ENCODE assay signal across 8 cellular contexts in the genomic region with DNA sequence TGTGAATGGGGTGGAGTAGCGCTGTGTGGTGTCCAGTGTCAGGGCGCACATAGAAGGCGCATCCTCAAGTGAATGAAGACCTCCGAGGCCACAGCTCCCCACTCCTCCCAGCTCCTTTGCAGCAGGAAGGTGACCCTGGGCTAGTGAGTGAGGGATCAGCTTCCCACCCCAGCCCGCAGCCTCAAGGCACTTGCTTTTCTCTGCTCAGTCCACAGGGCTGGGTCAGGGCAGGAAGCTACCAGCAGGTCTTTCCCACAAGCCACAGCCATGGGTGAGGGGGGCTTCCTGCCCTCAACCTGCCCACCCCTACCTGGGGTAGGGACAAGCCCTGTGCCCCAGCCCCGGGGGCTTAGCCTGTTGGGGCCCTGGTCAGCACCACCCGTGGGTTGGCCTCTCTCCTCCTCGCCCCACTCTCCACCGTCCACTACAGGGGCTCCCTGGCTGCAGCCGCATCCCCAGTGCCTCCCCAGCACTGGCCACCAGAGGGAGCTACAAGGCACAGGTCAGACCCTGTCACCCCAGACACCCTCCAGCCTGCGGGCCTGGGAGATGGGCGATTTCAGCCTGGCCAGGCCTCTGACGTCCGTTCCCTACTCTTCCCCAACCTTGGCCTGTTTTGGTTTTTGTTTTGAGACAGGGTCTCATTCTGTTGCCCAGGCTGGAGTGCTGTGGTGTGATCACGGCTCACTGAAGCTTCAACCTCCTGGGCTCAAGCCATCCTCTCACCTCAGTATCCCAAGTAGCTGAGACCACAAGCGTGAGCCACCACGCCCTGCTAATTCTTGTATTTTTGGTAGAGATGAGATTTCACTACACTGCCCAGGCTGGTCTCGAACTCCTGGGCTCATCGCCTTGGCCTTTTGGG. TPM values are rescaled to one million over a fixed set of nuclear protein-coding genes. Genes with fewer than 3 reads are reported as not detected.
DNase-seq lines count a peak whose midpoint lies in the region; TF ChIP-seq lines count a peak whose summit lies in the region.

No MANE protein-coding gene starts in this region.

- peak overlapping the region; percentile 56 for H3K4me3 ChIP-seq in LNCaP clone FGC (ENCODE audit: low read depth, low read length)
- H3K4me3 ChIP-seq in spleen: peak overlapping the region; percentile 55 to 86 (median 65)

- no peaks in the 10 kb centered on the region for H3K36me3 ChIP-seq in spleen

- no peaks in the 10 kb centered on the region for H3K9me3 ChIP-seq in spleen

- intact Hi-C loops in spleen (cut with DNase I; ENCODE audit: low total_unique reads): no loop called here

- no peaks in the 10 kb centered on the region for H3K27me3 ChIP-seq in spleen (replicated peaks in 1 of 7)

- TF ChIP-seq CTCF in LNCaP clone FGC (IDR thresholded peaks at IDR 0.05; ENCODE audit: control insufficient read depth, extremely low read depth, insufficient read depth) (peak; percentile 97), spleen (IDR thresholded peaks at IDR 0.05 in 8 of 11, conservative IDR thresholded peaks at IDR 0.05 in 3 of 11) (peak; percentile 78 to 96 (median 92))

- H3K4me1 ChIP-seq in spleen: peaks cover 48 to 93% (median 87%) of the 10 kb centered on the region in 6 donors

- TF ChIP-seq POLR2A in spleen (IDR thresholded peaks at IDR 0.05): no peak

- in situ Hi-C loops in T47D (cut with HindIII; ENCODE audit: low pct_unique_long_range_greater_than_20kb, low sequenced_read_pairs): no loop called here

- peak overlapping the region; percentile 15 to 94 (median 84) for H3K27ac ChIP-seq in spleen

- 12 to 21% (median 16%) methylated on average over 16 to 19 of the region's 19 CpGs for WGBS in spleen, 5 donors

- DNase-seq in NCI-H510A treated with DMSO at 0.1 percent for 48 hours (lab: John Stamatoyannopoulos, UW) (peak; percentile 48), NCI-H510A (lab: John Stamatoyannopoulos, UW) (no peak), LNCaP clone FGC (ENCODE audit: low read depth) (no peak), UCSD-AML1 (lab: John Stamatoyannopoulos, UW; ENCODE audit: unreplicated experiment) (peak; percentile 88), T47D (ENCODE audit: low read depth in 1 of 2, low spot score in 1 of 2) (peak; percentile 55 to 75), iris pigment epithelial cell (ENCODE audit: low read depth) (peak; percentile 42), spleen (peak; percentile 95), NCI-H526 treated with DMSO at 0.1 percent for 48 hours (lab: John Stamatoyannopoulos, UW) (no peak)

RNA-seq across cellular contexts. Expression of gene ABCA2, which starts 1.3 kb away (rescaled TPM):
- total RNA-seq in spleen: 10 to 100 TPM; 36.3 to 97.5 (median 59.0) TPM
- 10 to 100 TPM; 11.9 to 38.6 (median 19.6) TPM for polyA plus RNA-seq in spleen

RNA-seq across cellular contexts. Expression of gene FUT7, which starts 2.6 kb away (rescaled TPM):
- total RNA-seq in spleen: 10 to 100 TPM in 2 of 7 donors, 1 to 10 TPM in 5; 5.5 to 14.9 (median 6.7) TPM
- polyA plus RNA-seq in spleen: 1 to 10 TPM; 4.0 to 6.9 (median 4.8) TPM

RNA-seq across cellular contexts. Expression of gene NPDC1, which starts 16.7 kb away (rescaled TPM):
- total RNA-seq in spleen: 100 to 1,000 TPM in 5 of 7 donors, 10 to 100 TPM in 2; 86.3 to 197 (median 111) TPM
- 100 to 1,000 TPM; 104 to 358 (median 256) TPM for polyA plus RNA-seq in spleen

RNA-seq across cellular contexts. Expression of gene ENTPD2, which starts 24.6 kb away (rescaled TPM):
- total RNA-seq in spleen: under 1 TPM in 2 of 7 donors, not detected in 5; 0.32 to 0.40 TPM
- under 1 TPM in 2 of 3 donors, not detected in 1; 0.11 to 0.58 TPM for polyA plus RNA-seq in spleen

RNA-seq across cellular contexts. Expression of gene CLIC3, which starts 32.9 kb away (rescaled TPM):
- total RNA-seq in spleen: 10 to 100 TPM in 1 of 7 donors, 1 to 10 TPM in 6; 3.5 to 10.7 (median 5.5) TPM
- 1 to 10 TPM; 2.9 to 7.2 (median 5.3) TPM for polyA plus RNA-seq in spleen

Comparison
In these comparisons a context has a peak if more than half of its experiments do, and no peak if none do; other contexts are left out.
1. DNase-seq: peak in NCI-H510A treated with DMSO at 0.1 percent for 48 hours (single experiment), UCSD-AML1 (single experiment), T47D (2 of 2), iris pigment epithelial cell (single experiment) and spleen (single experiment); none in NCI-H510A (single experiment), LNCaP clone FGC (single experiment) and NCI-H526 treated with DMSO at 0.1 percent for 48 hours (single experiment).